14 cellular contexts compared by ENCODE assay signal in the genomic region with DNA sequence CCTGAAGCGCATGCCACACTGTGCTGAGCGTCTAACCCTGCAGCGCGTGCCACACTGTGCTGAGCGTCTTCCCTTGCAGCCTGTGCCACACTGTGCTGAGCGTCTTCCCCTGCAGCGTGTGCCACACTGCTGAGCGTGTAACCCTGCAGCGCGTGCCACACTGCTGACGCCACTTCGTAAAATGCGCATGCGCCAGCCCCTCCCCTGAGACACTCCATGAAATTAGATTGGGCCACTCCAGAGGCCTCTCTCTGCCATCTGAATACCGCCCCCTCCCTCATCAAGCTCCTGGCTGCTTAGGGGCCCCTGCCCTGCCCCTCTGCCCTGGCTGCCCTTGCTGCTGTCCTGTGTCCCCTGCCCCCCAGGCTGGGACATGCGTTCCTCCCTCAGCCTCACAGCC.
DNase-seq lines count a peak whose midpoint lies in the region; ATAC-seq and TF ChIP-seq lines count a peak whose summit lies in the region.
"Had no signal": no experiment of that assay in that cellular context is flagged by ENCODE, and none has a peak within 500 bp of the region (broad histone marks: within the 10 kb centered on the region; RNA-seq: fewer than 3 reads in every experiment).

No MANE protein-coding gene starts in this region.

- peaks cover 8 to 82% (median 46%) of the 10 kb centered on the region in 11 experiments; a peak in 21 of 22 replicates for H3K36me3 ChIP-seq in BLaER1 treated with 17β-estradiol and CSF1 and Interleukin-3, amounts not matched to agents 10 nM and 100 nM

- H3K27ac ChIP-seq in BLaER1 treated with 17β-estradiol and CSF1 and Interleukin-3, amounts not matched to agents 10 nM and 100 nM = no peak overlapping the region

- no peaks in the 10 kb centered on the region for H3K9me3 Mint-ChIP-seq in osteocyte (ENCODE audit: unreplicated experiment)
- no peaks in the 10 kb centered on the region for H3K9me3 Mint-ChIP-seq in stimulated activated naive CD8-positive, alpha-beta T cell treated with anti-CD3 and anti-CD28 coated beads, Interleukin-15, amount 100 ng/mL, for 72 hours

- H3K9ac ChIP-seq in BLaER1 treated with 17β-estradiol and CSF1 and Interleukin-3, amounts not matched to agents 10 nM and 100 nM = no peak overlapping the region

- H3K4me3 Mint-ChIP-seq in osteocyte (ENCODE audit: unreplicated experiment) = no peak overlapping the region
- no peak overlapping the region for H3K4me3 Mint-ChIP-seq in stimulated activated naive CD8-positive, alpha-beta T cell treated with anti-CD3 and anti-CD28 coated beads, Interleukin-15, amount 100 ng/mL, for 72 hours

- no peak overlapping the region for H3K27ac Mint-ChIP-seq in osteocyte (ENCODE audit: unreplicated experiment)
- H3K27ac Mint-ChIP-seq in stimulated activated naive CD8-positive, alpha-beta T cell treated with anti-CD3 and anti-CD28 coated beads, Interleukin-15, amount 100 ng/mL, for 72 hours = peak overlapping the region in 1 of 2 donors; percentile 28

- H3K27me3 ChIP-seq in BLaER1 treated with 17β-estradiol and CSF1 and Interleukin-3, amounts not matched to agents 10 nM and 100 nM = peaks cover 0 to 23% (median 0%) of the 10 kb centered on the region in 11 experiments; a peak in 2 of 22 replicates

- DNase-seq in NCI-H1436 (lab: John Stamatoyannopoulos, UW) (peak; percentile 48), astrocyte of the hippocampus (ENCODE audit: low read depth, low spot score) (peak; percentile 14), osteocyte (ENCODE audit: extremely low spot score, unreplicated experiment) (peak; percentile 59), globus pallidus (ENCODE audit: low spot score) (no peak), cerebellar nuclear complex (lab: John Stamatoyannopoulos, UW) (no peak)
- no peak for DNase-seq in stimulated activated naive CD8-positive, alpha-beta T cell treated with anti-CD3 and anti-CD28 coated beads, Interleukin-15, amount 100 ng/mL, for 72 hours
- DNase-seq: DMS 273 treated with DMSO at 0.1 percent for 48 hours, NCI-H1417, NCI-H2081 treated with DMSO at 0.1 percent for 48 hours, NCI-H345, NCI-H526 treated with DMSO at 0.1 percent for 48 hours, PC-3 had no signal

- H3K36me3 Mint-ChIP-seq in osteocyte (ENCODE audit: unreplicated experiment) = peaks cover 47% of the 10 kb centered on the region

- ATAC-seq in stimulated activated naive CD8-positive, alpha-beta T cell treated with anti-CD3 and anti-CD28 coated beads, Interleukin-15, amount 100 ng/mL, for 72 hours = no peak
- ATAC-seq: HCT116, PC-3 had no signal

- H3K4me1 ChIP-seq in BLaER1 treated with 17β-estradiol and CSF1 and Interleukin-3, amounts not matched to agents 10 nM and 100 nM = peaks cover 12 to 48% (median 41%) of the 10 kb centered on the region in 10 experiments

- no peaks in the 10 kb centered on the region for H3K27me3 Mint-ChIP-seq in osteocyte (ENCODE audit: unreplicated experiment)
- no peaks in the 10 kb centered on the region for H3K27me3 Mint-ChIP-seq in stimulated activated naive CD8-positive, alpha-beta T cell treated with anti-CD3 and anti-CD28 coated beads, Interleukin-15, amount 100 ng/mL, for 72 hours

- H3K4me2 ChIP-seq in BLaER1 treated with 17β-estradiol and CSF1 and Interleukin-3, amounts not matched to agents 10 nM and 100 nM = peak overlapping the region in 8 of 11 experiments; percentile 18 to 51 (median 46); a peak in 10 of 22 replicates

- no peak for TF ChIP-seq CTCF in osteocyte (IDR thresholded peaks at IDR 0.05)

- no peak overlapping the region for H3K4me3 ChIP-seq in BLaER1 treated with 17β-estradiol and CSF1 and Interleukin-3, amounts not matched to agents 10 nM and 100 nM

- peaks cover 0 to 31% (median 0%) of the 10 kb centered on the region in 11 experiments; a peak in 8 of 22 replicates for H4K20me1 ChIP-seq in BLaER1 treated with 17β-estradiol and CSF1 and Interleukin-3, amounts not matched to agents 10 nM and 100 nM

- no peaks in the 10 kb centered on the region for H3K4me1 Mint-ChIP-seq in osteocyte (ENCODE audit: unreplicated experiment)
- H3K4me1 Mint-ChIP-seq in stimulated activated naive CD8-positive, alpha-beta T cell treated with anti-CD3 and anti-CD28 coated beads, Interleukin-15, amount 100 ng/mL, for 72 hours = peaks cover 9% of the 10 kb centered on the region

- no peaks in the 10 kb centered on the region for H3K9me3 ChIP-seq in BLaER1 treated with 17β-estradiol and CSF1 and Interleukin-3, amounts not matched to agents 10 nM and 100 nM (replicated peaks in 1 of 11)

Comparison
In these comparisons a context has a peak if more than half of its experiments do, and no peak if none do; other contexts are left out.
1. DNase-seq: peak in NCI-H1436 (single experiment), astrocyte of the hippocampus (single experiment) and osteocyte (single experiment); none in globus pallidus (single experiment), stimulated activated naive CD8-positive, alpha-beta T cell treated with anti-CD3 and anti-CD28 coated beads, Interleukin-15, amount 100 ng/mL, for 72 hours (0 of 2) and cerebellar nuclear complex (0 of 2).